In genomic region chr19:36149673-36150406, GRCh38 we compare ENCODE assay signal across 2 cellular contexts.
TF ChIP-seq lines count a peak whose summit lies in the region.

No MANE protein-coding gene starts in this region.

TF ChIP-seq in HCT116, 20 proteins besides CTCF, POLR2A, EP300 and RAD21:
- TF ChIP-seq ZFX (IDR thresholded peaks at IDR 0.05) = no peak
- no peak for TF ChIP-seq MAX (IDR thresholded peaks at IDR 0.05)
- TF ChIP-seq FOSL1 (IDR thresholded peaks at IDR 0.05; ENCODE audit: low read depth) = no peak
- TF ChIP-seq, protein P1, sequence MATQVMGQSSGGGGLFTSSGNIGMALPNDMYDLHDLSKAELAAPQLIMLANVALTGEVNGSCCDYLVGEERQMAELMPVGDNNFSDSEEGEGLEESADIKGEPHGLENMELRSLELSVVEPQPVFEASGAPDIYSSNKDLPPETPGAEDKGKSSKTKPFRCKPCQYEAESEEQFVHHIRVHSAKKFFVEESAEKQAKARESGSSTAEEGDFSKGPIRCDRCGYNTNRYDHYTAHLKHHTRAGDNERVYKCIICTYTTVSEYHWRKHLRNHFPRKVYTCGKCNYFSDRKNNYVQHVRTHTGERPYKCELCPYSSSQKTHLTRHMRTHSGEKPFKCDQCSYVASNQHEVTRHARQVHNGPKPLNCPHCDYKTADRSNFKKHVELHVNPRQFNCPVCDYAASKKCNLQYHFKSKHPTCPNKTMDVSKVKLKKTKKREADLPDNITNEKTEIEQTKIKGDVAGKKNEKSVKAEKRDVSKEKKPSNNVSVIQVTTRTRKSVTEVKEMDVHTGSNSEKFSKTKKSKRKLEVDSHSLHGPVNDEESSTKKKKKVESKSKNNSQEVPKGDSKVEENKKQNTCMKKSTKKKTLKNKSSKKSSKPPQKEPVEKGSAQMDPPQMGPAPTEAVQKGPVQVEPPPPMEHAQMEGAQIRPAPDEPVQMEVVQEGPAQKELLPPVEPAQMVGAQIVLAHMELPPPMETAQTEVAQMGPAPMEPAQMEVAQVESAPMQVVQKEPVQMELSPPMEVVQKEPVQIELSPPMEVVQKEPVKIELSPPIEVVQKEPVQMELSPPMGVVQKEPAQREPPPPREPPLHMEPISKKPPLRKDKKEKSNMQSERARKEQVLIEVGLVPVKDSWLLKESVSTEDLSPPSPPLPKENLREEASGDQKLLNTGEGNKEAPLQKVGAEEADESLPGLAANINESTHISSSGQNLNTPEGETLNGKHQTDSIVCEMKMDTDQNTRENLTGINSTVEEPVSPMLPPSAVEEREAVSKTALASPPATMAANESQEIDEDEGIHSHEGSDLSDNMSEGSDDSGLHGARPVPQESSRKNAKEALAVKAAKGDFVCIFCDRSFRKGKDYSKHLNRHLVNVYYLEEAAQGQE (IDR thresholded peaks at IDR 0.05; ENCODE audit: low read depth) = no peak

TF ChIP-seq in GM12878, 131 proteins besides CTCF, POLR2A, EP300 and RAD21:
- TF ChIP-seq CREM (IDR thresholded peaks at IDR 0.05; ENCODE audit: low read depth) (no peak), CEBPZ (IDR thresholded peaks at IDR 0.05; ENCODE audit: low read depth, low read length) (no peak), GATAD2B (conservative IDR thresholded peaks at IDR 0.05; ENCODE audit: low read depth) (no peak), YBX1 (IDR thresholded peaks at IDR 0.05) (no peak)
- TF ChIP-seq, protein P2, sequence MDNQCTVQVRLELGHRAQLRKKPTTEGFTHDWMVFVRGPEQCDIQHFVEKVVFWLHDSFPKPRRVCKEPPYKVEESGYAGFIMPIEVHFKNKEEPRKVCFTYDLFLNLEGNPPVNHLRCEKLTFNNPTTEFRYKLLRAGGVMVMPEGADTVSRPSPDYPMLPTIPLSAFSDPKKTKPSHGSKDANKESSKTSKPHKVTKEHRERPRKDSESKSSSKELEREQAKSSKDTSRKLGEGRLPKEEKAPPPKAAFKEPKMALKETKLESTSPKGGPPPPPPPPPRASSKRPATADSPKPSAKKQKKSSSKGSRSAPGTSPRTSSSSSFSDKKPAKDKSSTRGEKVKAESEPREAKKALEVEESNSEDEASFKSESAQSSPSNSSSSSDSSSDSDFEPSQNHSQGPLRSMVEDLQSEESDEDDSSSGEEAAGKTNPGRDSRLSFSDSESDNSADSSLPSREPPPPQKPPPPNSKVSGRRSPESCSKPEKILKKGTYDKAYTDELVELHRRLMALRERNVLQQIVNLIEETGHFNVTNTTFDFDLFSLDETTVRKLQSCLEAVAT (IDR thresholded peaks at IDR 0.05) = no peak
